8 cellular contexts compared by ENCODE assay signal in the genomic region with DNA sequence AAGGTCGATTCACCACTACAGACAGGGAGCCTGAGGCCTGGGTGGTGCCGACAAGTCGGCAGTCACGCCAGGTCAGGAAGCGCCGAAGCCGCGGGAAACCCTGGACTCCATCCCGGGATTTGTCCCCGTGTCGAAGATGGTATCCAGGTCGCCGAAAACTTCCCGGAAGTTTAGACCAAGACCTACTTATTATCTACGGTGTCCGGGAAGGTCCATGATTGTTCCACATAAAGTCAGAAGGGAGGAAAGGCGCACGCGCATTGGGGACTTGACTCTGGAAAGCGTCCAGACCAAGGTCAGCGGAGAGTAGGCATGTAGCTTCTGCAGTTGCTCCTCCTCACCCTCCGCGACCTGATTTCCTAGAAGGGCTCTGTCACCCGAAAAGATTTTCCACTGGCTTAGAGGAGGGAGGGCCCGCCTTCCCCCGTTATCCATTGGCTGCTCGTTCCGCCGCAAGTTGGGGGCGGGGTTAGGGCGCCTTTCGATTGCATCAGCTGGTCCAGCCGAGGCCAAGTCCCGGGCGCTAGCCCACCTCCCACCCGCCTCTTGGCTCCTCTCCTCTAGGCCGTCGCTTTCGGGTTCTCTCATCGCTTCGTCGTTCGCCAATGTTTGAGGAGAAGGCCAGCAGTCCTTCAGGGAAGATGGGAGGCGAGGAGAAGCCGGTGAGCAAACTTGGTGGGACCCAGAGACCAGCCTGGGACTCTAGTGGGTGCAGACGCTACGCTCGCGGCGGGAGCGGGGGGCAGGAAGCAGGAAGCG. TPM values are rescaled to one million over a fixed set of nuclear protein-coding genes. Genes with fewer than 3 reads are reported as not detected.
DNase-seq lines count a peak whose midpoint lies in the region; ATAC-seq, FAIRE-seq and TF ChIP-seq lines count a peak whose summit lies in the region.

TARS1 (plus strand) TSS at position 484 of the 759 bp plus-strand sequence; CDS start at position 606, 122 bp downstream.

- DNase-seq in AG08395 (ENCODE audit: low spot score) (peak; percentile 99), NCI-H2227 (lab: John Stamatoyannopoulos, UW; ENCODE audit: unreplicated experiment) (peak; percentile 100), WERI-Rb-1 (peak; percentile 99), bronchial epithelial cell (ENCODE audit: low read depth) (peak; percentile 100), iPS-NIHi11 (ENCODE audit: low spot score) (peak; percentile 98), small intestine (peak; percentile 100)

- WGBS in small intestine, 3 donors: 0% methylated on average over 52 of the region's 52 CpGs

- H3K4me3 ChIP-seq in WERI-Rb-1 (ENCODE audit: low read depth, low read length): peak within 1 kb of the TSS; percentile 93
- peak within 1 kb of the TSS; percentile 81 for H3K4me3 ChIP-seq in bronchial epithelial cell (ENCODE audit: low read depth, low read length)
- peak within 1 kb of the TSS; percentile 63 to 99 for H3K4me3 ChIP-seq in small intestine (ENCODE audit: low read depth in 1 of 2, low read length in 2 of 2)

- H3K4me1 ChIP-seq in small intestine (ENCODE audit: control insufficient read depth in 2 of 2, insufficient read depth in 1 of 2, low read depth in 1 of 2, low read length in 1 of 2): peaks cover 0 to 5% of the 10 kb centered on the region in 2 donors

- H3K27ac ChIP-seq in WERI-Rb-1 (peak within 1 kb of the TSS; percentile 99), small intestine (ENCODE audit: low read depth in 1 of 2, low read length in 1 of 2) (peak within 1 kb of the TSS; percentile 95 to 97)

- ATAC-seq in GM18909 (IDR thresholded peaks at IDR 0.05; ENCODE audit: poor library complexity, unreplicated experiment) (peak; percentile 96), HG03159 (IDR thresholded peaks at IDR 0.05; ENCODE audit: unreplicated experiment) (peak; percentile 92)

- H3K9me3 ChIP-seq in WERI-Rb-1 (ENCODE audit: severe bottlenecking) (no peaks in the 10 kb centered on the region), small intestine (ENCODE audit: control insufficient read depth, low read depth) (no peaks in the 10 kb centered on the region)

- FAIRE-seq in bronchial epithelial cell (lab: Jason Lieb, UNC) (no peak), small intestine (lab: Jason Lieb, UNC) (no peak)

- TF ChIP-seq CTCF in WERI-Rb-1 (IDR thresholded peaks at IDR 0.05; ENCODE audit: low read depth, low read length) (no peak), bronchial epithelial cell (IDR thresholded peaks at IDR 0.05; ENCODE audit: insufficient read depth, low read length, severe bottlenecking) (no peak)

- H3K27me3 ChIP-seq in WERI-Rb-1 (ENCODE audit: insufficient read depth, low read depth, severe bottlenecking) (no peaks in the 10 kb centered on the region), bronchial epithelial cell (ENCODE audit: control insufficient read depth, insufficient read depth, low read length) (no peaks in the 10 kb centered on the region), small intestine (ENCODE audit: control insufficient read depth in 2 of 2, insufficient read depth in 2 of 2, low read length in 2 of 2) (no peaks in the 10 kb centered on the region)

- H3K36me3 ChIP-seq in WERI-Rb-1 (peaks cover 31% of the 10 kb centered on the region), bronchial epithelial cell (ENCODE audit: control insufficient read depth, insufficient read depth, low read length) (peaks cover 5% of the 10 kb centered on the region), small intestine (ENCODE audit: control insufficient read depth in 2 of 2, insufficient read depth in 2 of 2, low read length in 2 of 2) (peaks cover 2 to 5% of the 10 kb centered on the region in 2 donors)

RNA-seq across cellular contexts. Expression of gene TARS1, which starts in this region (rescaled TPM):
- total RNA-seq in bronchial epithelial cell: 407 and 523 TPM in 2 replicates
- polyA plus RNA-seq in small intestine: 100 to 1,000 TPM in 1 of 3 donors, 10 to 100 TPM in 2; 85.7 to 133 (median 95.4) TPM

Comparison
In these comparisons a context has a peak if more than half of its experiments do, and no peak if none do; other contexts are left out.
1. Peak in every context shown above with its lines: DNase-seq, ATAC-seq, H3K4me3 ChIP-seq and H3K27ac ChIP-seq.